1 cellular context compared by ENCODE assay signal in genomic region chr17:14355556-14355955, GRCh38.
TF ChIP-seq lines count a peak whose summit lies in the region.

No MANE protein-coding gene starts in this region.

TF ChIP-seq in WTC11, 78 proteins besides CTCF, POLR2A, EP300 and RAD21 (continued from another document):
- TF ChIP-seq, protein P1, sequence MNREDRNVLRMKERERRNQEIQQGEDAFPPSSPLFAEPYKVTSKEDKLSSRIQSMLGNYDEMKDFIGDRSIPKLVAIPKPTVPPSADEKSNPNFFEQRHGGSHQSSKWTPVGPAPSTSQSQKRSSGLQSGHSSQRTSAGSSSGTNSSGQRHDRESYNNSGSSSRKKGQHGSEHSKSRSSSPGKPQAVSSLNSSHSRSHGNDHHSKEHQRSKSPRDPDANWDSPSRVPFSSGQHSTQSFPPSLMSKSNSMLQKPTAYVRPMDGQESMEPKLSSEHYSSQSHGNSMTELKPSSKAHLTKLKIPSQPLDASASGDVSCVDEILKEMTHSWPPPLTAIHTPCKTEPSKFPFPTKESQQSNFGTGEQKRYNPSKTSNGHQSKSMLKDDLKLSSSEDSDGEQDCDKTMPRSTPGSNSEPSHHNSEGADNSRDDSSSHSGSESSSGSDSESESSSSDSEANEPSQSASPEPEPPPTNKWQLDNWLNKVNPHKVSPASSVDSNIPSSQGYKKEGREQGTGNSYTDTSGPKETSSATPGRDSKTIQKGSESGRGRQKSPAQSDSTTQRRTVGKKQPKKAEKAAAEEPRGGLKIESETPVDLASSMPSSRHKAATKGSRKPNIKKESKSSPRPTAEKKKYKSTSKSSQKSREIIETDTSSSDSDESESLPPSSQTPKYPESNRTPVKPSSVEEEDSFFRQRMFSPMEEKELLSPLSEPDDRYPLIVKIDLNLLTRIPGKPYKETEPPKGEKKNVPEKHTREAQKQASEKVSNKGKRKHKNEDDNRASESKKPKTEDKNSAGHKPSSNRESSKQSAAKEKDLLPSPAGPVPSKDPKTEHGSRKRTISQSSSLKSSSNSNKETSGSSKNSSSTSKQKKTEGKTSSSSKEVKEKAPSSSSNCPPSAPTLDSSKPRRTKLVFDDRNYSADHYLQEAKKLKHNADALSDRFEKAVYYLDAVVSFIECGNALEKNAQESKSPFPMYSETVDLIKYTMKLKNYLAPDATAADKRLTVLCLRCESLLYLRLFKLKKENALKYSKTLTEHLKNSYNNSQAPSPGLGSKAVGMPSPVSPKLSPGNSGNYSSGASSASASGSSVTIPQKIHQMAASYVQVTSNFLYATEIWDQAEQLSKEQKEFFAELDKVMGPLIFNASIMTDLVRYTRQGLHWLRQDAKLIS (CRISPR knock-in tag; IDR thresholded peaks at IDR 0.05; ENCODE audit: borderline replicate concordance) = no peak
- TF ChIP-seq MLX (CRISPR knock-in tag; IDR thresholded peaks at IDR 0.05) (no peak), MXD4 (CRISPR knock-in tag; IDR thresholded peaks at IDR 0.05; ENCODE audit: borderline replicate concordance) (no peak), ATF1 (CRISPR knock-in tag; IDR thresholded peaks at IDR 0.05) (no peak), USF2 (CRISPR knock-in tag; IDR thresholded peaks at IDR 0.05) (no peak), CREB1 (CRISPR knock-in tag; IDR thresholded peaks at IDR 0.05) (no peak)
- TF ChIP-seq, protein P2, sequence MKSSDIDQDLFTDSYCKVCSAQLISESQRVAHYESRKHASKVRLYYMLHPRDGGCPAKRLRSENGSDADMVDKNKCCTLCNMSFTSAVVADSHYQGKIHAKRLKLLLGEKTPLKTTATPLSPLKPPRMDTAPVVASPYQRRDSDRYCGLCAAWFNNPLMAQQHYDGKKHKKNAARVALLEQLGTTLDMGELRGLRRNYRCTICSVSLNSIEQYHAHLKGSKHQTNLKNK (CRISPR knock-in tag; IDR thresholded peaks at IDR 0.05) = no peak
- TF ChIP-seq, protein P3, sequence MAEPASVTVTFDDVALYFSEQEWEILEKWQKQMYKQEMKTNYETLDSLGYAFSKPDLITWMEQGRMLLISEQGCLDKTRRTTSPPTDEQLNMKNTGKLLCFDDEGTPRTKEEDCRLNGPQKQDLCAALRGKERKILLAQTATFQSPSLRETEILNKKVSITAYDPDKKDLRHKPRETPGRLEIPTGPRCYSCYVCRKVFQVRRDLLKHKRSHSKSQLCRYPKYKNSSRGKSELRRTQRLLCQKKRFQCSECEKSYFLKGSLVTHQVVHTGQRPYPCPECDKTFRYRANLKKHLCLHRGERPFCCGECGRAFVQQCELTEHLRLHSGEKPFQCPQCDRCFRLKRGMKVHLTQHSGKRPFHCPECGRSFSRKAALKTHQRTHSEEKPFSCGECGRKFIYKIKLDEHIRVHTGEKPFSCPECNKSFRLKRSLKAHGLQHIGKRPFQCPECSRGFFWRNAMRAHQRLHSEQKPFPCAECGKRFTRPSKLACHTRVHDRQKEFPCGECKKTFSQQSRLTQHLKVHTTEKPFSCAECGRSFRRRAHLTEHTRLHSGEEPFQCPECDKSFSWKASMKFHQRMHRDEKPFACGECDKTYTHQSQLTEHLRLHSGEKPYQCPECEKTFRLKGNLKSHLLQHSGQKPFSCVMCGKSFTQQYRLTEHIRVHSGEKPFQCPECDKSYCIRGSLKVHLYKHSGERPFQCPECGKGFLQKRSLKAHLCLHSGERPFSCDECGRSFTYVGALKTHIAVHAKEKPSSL (CRISPR knock-in tag; conservative IDR thresholded peaks at IDR 0.05) = no peak
